Comparison of ENCODE assay signal across 8 cellular contexts in the genomic region with DNA sequence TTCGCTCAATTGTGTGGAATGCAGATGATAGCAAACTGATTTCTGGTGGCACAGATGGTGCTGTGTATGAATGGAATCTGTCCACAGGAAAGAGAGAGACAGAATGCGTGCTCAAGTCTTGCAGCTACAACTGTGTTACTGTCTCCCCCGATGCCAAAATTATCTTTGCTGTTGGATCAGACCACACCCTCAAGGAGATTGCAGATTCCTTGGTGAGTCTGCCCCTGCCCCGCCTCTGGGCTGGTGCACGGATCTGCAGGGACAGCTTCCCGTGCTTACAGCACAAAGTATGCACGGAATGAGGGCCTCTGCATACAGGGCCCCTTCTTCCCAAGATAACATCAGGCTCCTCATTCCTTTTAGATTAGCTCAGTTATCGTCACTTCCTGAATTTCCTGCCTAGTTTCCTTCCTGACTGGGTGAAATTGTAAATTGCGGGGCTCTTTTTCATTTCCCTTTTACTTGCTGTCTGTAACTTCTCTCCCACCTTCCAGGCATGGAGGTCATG. TPM values are rescaled to one million over a fixed set of nuclear protein-coding genes. Genes with fewer than 3 reads are reported as not detected.
DNase-seq lines count a peak whose midpoint lies in the region; ATAC-seq and TF ChIP-seq lines count a peak whose summit lies in the region.

No MANE protein-coding gene starts in this region.

- peak overlapping the region in 3 of 4 donors; percentile 0 to 43 (median 35) for H3K27ac ChIP-seq in gastroesophageal sphincter

- peaks cover 8 to 11% of the 10 kb centered on the region in 2 donors for H3K27me3 Mint-ChIP-seq in T-cell
- H3K27me3 Mint-ChIP-seq in activated CD4-positive, alpha-beta memory T cell treated with anti-CD3 and anti-CD28 coated beads for 36 hours: peaks cover 9% of the 10 kb centered on the region

- H3K9me3 Mint-ChIP-seq in T-cell: peaks cover 0 to 9% (median 8%) of the 10 kb centered on the region in 3 donors
- peaks cover 9% of the 10 kb centered on the region for H3K9me3 Mint-ChIP-seq in activated CD4-positive, alpha-beta memory T cell treated with anti-CD3 and anti-CD28 coated beads for 36 hours

- no peak for TF ChIP-seq CTCF in gastroesophageal sphincter (IDR thresholded peaks at IDR 0.05)

- H3K9me3 ChIP-seq in gastroesophageal sphincter: peaks cover 0 to 4% (median 0%) of the 10 kb centered on the region in 3 donors

- DNase-seq in GM04503 (ENCODE audit: low read depth) (peak; percentile 97), SKM-1 (lab: John Stamatoyannopoulos, UW; ENCODE audit: unreplicated experiment) (peak; percentile 22), pulmonary artery endothelial cell (ENCODE audit: low read depth, low spot score) (peak; percentile 95), mesenteric fat pad (ENCODE audit: low spot score) (no peak), OCI-M2 (lab: John Stamatoyannopoulos, UW; ENCODE audit: unreplicated experiment) (no peak), T-cell (no peak)
- no peak for DNase-seq in activated CD4-positive, alpha-beta memory T cell treated with anti-CD3 and anti-CD28 coated beads for 36 hours

- H3K4me1 ChIP-seq in gastroesophageal sphincter: peaks cover 0 to 16% (median 5%) of the 10 kb centered on the region in 3 donors

- H3K27me3 ChIP-seq in gastroesophageal sphincter: no peaks in the 10 kb centered on the region

- no peak overlapping the region for H3K27ac Mint-ChIP-seq in T-cell
- H3K27ac Mint-ChIP-seq in activated CD4-positive, alpha-beta memory T cell treated with anti-CD3 and anti-CD28 coated beads for 36 hours: no peak overlapping the region

- intact Hi-C loops in activated CD4-positive, alpha-beta memory T cell treated with anti-CD3 and anti-CD28 coated beads for 36 hours (cut with micrococcal nuclease): no loop called here

- H3K36me3 Mint-ChIP-seq in T-cell: peaks cover 4% of the 10 kb centered on the region
- H3K36me3 Mint-ChIP-seq in activated CD4-positive, alpha-beta memory T cell treated with anti-CD3 and anti-CD28 coated beads for 36 hours: no peaks in the 10 kb centered on the region

- ATAC-seq in gastroesophageal sphincter: peak; percentile 83
- no peak for ATAC-seq in T-cell (replicated peaks in 1 of 4)

- no peak for TF ChIP-seq POLR2A in gastroesophageal sphincter (IDR thresholded peaks at IDR 0.05)

- no peak overlapping the region for H3K4me3 ChIP-seq in gastroesophageal sphincter

- no peak overlapping the region for H3K4me3 Mint-ChIP-seq in T-cell
- H3K4me3 Mint-ChIP-seq in activated CD4-positive, alpha-beta memory T cell treated with anti-CD3 and anti-CD28 coated beads for 36 hours: no peak overlapping the region

- TF ChIP-seq EP300 in gastroesophageal sphincter (IDR thresholded peaks at IDR 0.05): no peak

- WGBS in gastroesophageal sphincter (ENCODE audit: low coverage in 1 of 2), 2 donors: 13 to 27% methylated on average over 7 of the region's 9 CpGs

- CTCF ChIA-PET in T-cell (lab: Charles Lee): no interaction called here
- CTCF ChIA-PET in activated CD4-positive, alpha-beta memory T cell treated with anti-CD3 and anti-CD28 coated beads for 36 hours (lab: Charles Lee): no interaction called here

- no peaks in the 10 kb centered on the region for H3K36me3 ChIP-seq in gastroesophageal sphincter

- POLR2A ChIA-PET in T-cell (lab: Charles Lee): no interaction called here
- POLR2A ChIA-PET in activated CD4-positive, alpha-beta memory T cell treated with anti-CD3 and anti-CD28 coated beads for 36 hours (lab: Charles Lee): no interaction called here

- no peaks in the 10 kb centered on the region for H3K4me1 Mint-ChIP-seq in T-cell
- no peaks in the 10 kb centered on the region for H3K4me1 Mint-ChIP-seq in activated CD4-positive, alpha-beta memory T cell treated with anti-CD3 and anti-CD28 coated beads for 36 hours (ENCODE audit: low read depth)

RNA-seq across cellular contexts. Expression of a gene that starts 34.6 kb away (rescaled TPM):
- total RNA-seq in gastroesophageal sphincter (not detected), pulmonary artery endothelial cell (0.14 and 0.20 TPM in 2 replicates), mesenteric fat pad (0.19 TPM), T-cell (under 1 TPM in 1 of 5 donors, not detected in 4; 0.07 TPM)
- under 1 TPM in 1 of 2 experiments, not detected in 1; 0.43 TPM for total RNA-seq in activated CD4-positive, alpha-beta memory T cell treated with anti-CD3 and anti-CD28 coated beads for 36 hours

RNA-seq across cellular contexts. Expression of a gene that starts 34.7 kb away (rescaled TPM):
- total RNA-seq in gastroesophageal sphincter: 10 to 100 TPM; 41.7 to 60.9 (median 51.7) TPM
- 136 and 177 TPM in 2 replicates for total RNA-seq in pulmonary artery endothelial cell
- total RNA-seq in mesenteric fat pad: 55.8 TPM
- 10 to 100 TPM; 18.4 to 38.1 (median 31.2) TPM for total RNA-seq in T-cell
- 100 to 1,000 TPM in 1 of 2 experiments, 10 to 100 TPM in 1; 97.5 to 104 TPM for total RNA-seq in activated CD4-positive, alpha-beta memory T cell treated with anti-CD3 and anti-CD28 coated beads for 36 hours

Comparison
In these comparisons a context has a peak if more than half of its experiments do, and no peak if none do; other contexts are left out.
1. DNase-seq: peak in GM04503 (single experiment), SKM-1 (single experiment) and pulmonary artery endothelial cell (single experiment); none in mesenteric fat pad (single experiment), OCI-M2 (single experiment), T-cell (0 of 34) and activated CD4-positive, alpha-beta memory T cell treated with anti-CD3 and anti-CD28 coated beads for 36 hours (single experiment).